1 cellular context compared by ENCODE assay signal in the genomic region with DNA sequence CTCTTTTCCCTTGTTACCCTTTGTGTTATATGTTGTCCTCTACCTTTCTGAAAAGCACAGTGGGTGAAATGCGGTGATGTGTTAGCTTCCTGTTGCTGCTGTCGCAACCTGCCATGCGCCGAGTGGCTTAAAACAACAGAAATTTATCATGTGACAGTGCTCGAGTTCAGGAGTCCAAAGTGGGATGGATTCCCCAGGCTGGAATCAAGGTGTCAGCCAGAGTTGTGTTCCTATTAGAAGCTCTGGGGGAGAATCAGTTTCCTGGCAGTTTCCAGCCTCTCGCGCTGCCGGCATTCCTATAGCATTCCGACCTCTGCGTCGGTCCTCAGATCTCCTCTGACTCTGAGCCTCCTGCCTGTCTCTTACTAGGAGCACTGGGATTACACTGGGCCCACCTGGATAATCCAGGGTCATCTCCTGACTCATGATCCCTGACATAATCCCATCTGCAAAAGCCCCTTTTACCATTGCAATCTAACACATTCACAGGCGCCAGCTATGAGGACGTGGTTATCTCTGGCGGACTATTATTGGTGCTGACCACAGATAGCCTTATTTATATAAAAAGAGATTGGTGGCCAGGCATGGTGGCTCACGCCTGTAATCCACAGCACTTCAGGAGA.
TF ChIP-seq lines count a peak whose summit lies in the region.

No MANE protein-coding gene starts in this region.

TF ChIP-seq in HepG2, 621 proteins besides CTCF, POLR2A, EP300 and RAD21 (continued from another document and continues in another):
- TF ChIP-seq, protein P1, sequence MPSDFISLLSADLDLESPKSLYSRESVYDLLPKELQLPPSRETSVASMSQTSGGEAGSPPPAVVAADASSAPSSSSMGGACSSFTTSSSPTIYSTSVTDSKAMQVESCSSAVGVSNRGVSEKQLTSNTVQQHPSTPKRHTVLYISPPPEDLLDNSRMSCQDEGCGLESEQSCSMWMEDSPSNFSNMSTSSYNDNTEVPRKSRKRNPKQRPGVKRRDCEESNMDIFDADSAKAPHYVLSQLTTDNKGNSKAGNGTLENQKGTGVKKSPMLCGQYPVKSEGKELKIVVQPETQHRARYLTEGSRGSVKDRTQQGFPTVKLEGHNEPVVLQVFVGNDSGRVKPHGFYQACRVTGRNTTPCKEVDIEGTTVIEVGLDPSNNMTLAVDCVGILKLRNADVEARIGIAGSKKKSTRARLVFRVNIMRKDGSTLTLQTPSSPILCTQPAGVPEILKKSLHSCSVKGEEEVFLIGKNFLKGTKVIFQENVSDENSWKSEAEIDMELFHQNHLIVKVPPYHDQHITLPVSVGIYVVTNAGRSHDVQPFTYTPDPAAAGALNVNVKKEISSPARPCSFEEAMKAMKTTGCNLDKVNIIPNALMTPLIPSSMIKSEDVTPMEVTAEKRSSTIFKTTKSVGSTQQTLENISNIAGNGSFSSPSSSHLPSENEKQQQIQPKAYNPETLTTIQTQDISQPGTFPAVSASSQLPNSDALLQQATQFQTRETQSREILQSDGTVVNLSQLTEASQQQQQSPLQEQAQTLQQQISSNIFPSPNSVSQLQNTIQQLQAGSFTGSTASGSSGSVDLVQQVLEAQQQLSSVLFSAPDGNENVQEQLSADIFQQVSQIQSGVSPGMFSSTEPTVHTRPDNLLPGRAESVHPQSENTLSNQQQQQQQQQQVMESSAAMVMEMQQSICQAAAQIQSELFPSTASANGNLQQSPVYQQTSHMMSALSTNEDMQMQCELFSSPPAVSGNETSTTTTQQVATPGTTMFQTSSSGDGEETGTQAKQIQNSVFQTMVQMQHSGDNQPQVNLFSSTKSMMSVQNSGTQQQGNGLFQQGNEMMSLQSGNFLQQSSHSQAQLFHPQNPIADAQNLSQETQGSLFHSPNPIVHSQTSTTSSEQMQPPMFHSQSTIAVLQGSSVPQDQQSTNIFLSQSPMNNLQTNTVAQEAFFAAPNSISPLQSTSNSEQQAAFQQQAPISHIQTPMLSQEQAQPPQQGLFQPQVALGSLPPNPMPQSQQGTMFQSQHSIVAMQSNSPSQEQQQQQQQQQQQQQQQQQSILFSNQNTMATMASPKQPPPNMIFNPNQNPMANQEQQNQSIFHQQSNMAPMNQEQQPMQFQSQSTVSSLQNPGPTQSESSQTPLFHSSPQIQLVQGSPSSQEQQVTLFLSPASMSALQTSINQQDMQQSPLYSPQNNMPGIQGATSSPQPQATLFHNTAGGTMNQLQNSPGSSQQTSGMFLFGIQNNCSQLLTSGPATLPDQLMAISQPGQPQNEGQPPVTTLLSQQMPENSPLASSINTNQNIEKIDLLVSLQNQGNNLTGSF (CRISPR knock-in tag; IDR thresholded peaks at IDR 0.05), result no peak
- TF ChIP-seq SMC3 (IDR thresholded peaks at IDR 0.05; ENCODE audit: low read length) (peak; percentile 23; the same call in 1 of the 2 replicates), ATRX (CRISPR knock-in tag; IDR thresholded peaks at IDR 0.05; ENCODE audit: borderline replicate concordance) (no peak), TCF12 (IDR thresholded peaks at IDR 0.05) (no peak), TCF12 (CRISPR knock-in tag; IDR thresholded peaks at IDR 0.05) (no peak), ZFAT (CRISPR knock-in tag; conservative IDR thresholded peaks at IDR 0.05) (no peak), ZNF780A (CRISPR knock-in tag; IDR thresholded peaks at IDR 0.05) (no peak), GABPB1 (CRISPR knock-in tag; IDR thresholded peaks at IDR 0.05) (peak; percentile 57; the same call in 1 of the 2 replicates), BRCA1 (CRISPR knock-in tag; IDR thresholded peaks at IDR 0.05) (no peak), ZNF878 (CRISPR knock-in tag; IDR thresholded peaks at IDR 0.05) (peak; percentile 83), ETV6 (CRISPR knock-in tag; conservative IDR thresholded peaks at IDR 0.05) (no peak), PAX8 (CRISPR knock-in tag; IDR thresholded peaks at IDR 0.05; ENCODE audit: borderline replicate concordance) (no peak), ZNF282 (IDR thresholded peaks at IDR 0.05; ENCODE audit: partially characterized antibody) (no peak), FOXJ3 (CRISPR knock-in tag; IDR thresholded peaks at IDR 0.05; ENCODE audit: borderline replicate concordance) (peak; percentile 73; the same call in 1 of the 2 replicates), KLF11 (CRISPR knock-in tag; IDR thresholded peaks at IDR 0.05) (no peak), RELA (CRISPR knock-in tag; IDR thresholded peaks at IDR 0.05) (no peak), KDM5A (IDR thresholded peaks at IDR 0.05; ENCODE audit: borderline replicate concordance, low read length) (no peak), ZNF30 (CRISPR knock-in tag; IDR thresholded peaks at IDR 0.05) (no peak), CBX1 (IDR thresholded peaks at IDR 0.05; ENCODE audit: low read depth) (no peak), FOSL2 (CRISPR knock-in tag; IDR thresholded peaks at IDR 0.05) (peak; percentile 55), ZFY (CRISPR knock-in tag; IDR thresholded peaks at IDR 0.05) (peak; percentile 57; the same call in 1 of the 2 replicates), ZC3H4 (CRISPR knock-in tag; IDR thresholded peaks at IDR 0.05; ENCODE audit: borderline replicate concordance) (no peak), ZNF660 (CRISPR knock-in tag; IDR thresholded peaks at IDR 0.05; ENCODE audit: borderline replicate concordance, low read depth) (no peak), ZNF564 (CRISPR knock-in tag; IDR thresholded peaks at IDR 0.05) (no peak), ZNF446 (CRISPR knock-in tag; IDR thresholded peaks at IDR 0.05) (no peak), ZNF160 (CRISPR knock-in tag; IDR thresholded peaks at IDR 0.05) (no peak), ZNF264 (CRISPR knock-in tag; IDR thresholded peaks at IDR 0.05) (0 out of 2 replicates have a peak, but pooled peaks have one; percentile 25), MAF1 (CRISPR knock-in tag; IDR thresholded peaks at IDR 0.05; ENCODE audit: borderline replicate concordance) (no peak), KAT8 (CRISPR knock-in tag; IDR thresholded peaks at IDR 0.05) (peak; percentile 87), CAMTA2 (CRISPR knock-in tag; IDR thresholded peaks at IDR 0.05; ENCODE audit: borderline replicate concordance) (no peak), ZNF790 (CRISPR knock-in tag; IDR thresholded peaks at IDR 0.05; ENCODE audit: borderline replicate concordance) (no peak), CCDC6 (CRISPR knock-in tag; IDR thresholded peaks at IDR 0.05) (peak; percentile 65; the same call in 1 of the 2 replicates)
- TF ChIP-seq, protein P2, sequence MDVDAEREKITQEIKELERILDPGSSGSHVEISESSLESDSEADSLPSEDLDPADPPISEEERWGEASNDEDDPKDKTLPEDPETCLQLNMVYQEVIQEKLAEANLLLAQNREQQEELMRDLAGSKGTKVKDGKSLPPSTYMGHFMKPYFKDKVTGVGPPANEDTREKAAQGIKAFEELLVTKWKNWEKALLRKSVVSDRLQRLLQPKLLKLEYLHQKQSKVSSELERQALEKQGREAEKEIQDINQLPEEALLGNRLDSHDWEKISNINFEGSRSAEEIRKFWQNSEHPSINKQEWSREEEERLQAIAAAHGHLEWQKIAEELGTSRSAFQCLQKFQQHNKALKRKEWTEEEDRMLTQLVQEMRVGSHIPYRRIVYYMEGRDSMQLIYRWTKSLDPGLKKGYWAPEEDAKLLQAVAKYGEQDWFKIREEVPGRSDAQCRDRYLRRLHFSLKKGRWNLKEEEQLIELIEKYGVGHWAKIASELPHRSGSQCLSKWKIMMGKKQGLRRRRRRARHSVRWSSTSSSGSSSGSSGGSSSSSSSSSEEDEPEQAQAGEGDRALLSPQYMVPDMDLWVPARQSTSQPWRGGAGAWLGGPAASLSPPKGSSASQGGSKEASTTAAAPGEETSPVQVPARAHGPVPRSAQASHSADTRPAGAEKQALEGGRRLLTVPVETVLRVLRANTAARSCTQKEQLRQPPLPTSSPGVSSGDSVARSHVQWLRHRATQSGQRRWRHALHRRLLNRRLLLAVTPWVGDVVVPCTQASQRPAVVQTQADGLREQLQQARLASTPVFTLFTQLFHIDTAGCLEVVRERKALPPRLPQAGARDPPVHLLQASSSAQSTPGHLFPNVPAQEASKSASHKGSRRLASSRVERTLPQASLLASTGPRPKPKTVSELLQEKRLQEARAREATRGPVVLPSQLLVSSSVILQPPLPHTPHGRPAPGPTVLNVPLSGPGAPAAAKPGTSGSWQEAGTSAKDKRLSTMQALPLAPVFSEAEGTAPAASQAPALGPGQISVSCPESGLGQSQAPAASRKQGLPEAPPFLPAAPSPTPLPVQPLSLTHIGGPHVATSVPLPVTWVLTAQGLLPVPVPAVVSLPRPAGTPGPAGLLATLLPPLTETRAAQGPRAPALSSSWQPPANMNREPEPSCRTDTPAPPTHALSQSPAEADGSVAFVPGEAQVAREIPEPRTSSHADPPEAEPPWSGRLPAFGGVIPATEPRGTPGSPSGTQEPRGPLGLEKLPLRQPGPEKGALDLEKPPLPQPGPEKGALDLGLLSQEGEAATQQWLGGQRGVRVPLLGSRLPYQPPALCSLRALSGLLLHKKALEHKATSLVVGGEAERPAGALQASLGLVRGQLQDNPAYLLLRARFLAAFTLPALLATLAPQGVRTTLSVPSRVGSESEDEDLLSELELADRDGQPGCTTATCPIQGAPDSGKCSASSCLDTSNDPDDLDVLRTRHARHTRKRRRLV (CRISPR knock-in tag; IDR thresholded peaks at IDR 0.05), result no peak
- TF ChIP-seq, protein P3, sequence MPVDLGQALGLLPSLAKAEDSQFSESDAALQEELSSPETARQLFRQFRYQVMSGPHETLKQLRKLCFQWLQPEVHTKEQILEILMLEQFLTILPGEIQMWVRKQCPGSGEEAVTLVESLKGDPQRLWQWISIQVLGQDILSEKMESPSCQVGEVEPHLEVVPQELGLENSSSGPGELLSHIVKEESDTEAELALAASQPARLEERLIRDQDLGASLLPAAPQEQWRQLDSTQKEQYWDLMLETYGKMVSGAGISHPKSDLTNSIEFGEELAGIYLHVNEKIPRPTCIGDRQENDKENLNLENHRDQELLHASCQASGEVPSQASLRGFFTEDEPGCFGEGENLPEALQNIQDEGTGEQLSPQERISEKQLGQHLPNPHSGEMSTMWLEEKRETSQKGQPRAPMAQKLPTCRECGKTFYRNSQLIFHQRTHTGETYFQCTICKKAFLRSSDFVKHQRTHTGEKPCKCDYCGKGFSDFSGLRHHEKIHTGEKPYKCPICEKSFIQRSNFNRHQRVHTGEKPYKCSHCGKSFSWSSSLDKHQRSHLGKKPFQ (CRISPR knock-in tag; IDR thresholded peaks at IDR 0.05; ENCODE audit: insufficient replicate concordance), result no peak
- TF ChIP-seq, protein P4, sequence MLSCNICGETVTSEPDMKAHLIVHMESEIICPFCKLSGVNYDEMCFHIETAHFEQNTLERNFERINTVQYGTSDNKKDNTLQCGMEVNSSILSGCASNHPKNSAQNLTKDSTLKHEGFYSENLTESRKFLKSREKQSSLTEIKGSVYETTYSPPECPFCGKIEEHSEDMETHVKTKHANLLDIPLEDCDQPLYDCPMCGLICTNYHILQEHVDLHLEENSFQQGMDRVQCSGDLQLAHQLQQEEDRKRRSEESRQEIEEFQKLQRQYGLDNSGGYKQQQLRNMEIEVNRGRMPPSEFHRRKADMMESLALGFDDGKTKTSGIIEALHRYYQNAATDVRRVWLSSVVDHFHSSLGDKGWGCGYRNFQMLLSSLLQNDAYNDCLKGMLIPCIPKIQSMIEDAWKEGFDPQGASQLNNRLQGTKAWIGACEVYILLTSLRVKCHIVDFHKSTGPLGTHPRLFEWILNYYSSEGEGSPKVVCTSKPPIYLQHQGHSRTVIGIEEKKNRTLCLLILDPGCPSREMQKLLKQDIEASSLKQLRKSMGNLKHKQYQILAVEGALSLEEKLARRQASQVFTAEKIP (CRISPR knock-in tag; IDR thresholded peaks at IDR 0.05; ENCODE audit: borderline replicate concordance), result no peak
- TF ChIP-seq, protein P5, sequence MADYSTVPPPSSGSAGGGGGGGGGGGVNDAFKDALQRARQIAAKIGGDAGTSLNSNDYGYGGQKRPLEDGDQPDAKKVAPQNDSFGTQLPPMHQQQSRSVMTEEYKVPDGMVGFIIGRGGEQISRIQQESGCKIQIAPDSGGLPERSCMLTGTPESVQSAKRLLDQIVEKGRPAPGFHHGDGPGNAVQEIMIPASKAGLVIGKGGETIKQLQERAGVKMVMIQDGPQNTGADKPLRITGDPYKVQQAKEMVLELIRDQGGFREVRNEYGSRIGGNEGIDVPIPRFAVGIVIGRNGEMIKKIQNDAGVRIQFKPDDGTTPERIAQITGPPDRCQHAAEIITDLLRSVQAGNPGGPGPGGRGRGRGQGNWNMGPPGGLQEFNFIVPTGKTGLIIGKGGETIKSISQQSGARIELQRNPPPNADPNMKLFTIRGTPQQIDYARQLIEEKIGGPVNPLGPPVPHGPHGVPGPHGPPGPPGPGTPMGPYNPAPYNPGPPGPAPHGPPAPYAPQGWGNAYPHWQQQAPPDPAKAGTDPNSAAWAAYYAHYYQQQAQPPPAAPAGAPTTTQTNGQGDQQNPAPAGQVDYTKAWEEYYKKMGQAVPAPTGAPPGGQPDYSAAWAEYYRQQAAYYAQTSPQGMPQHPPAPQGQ (CRISPR knock-in tag; IDR thresholded peaks at IDR 0.05; ENCODE audit: borderline replicate concordance), result no peak
- TF ChIP-seq, protein P6, sequence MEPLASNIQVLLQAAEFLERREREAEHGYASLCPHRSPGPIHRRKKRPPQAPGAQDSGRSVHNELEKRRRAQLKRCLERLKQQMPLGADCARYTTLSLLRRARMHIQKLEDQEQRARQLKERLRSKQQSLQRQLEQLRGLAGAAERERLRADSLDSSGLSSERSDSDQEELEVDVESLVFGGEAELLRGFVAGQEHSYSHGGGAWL (CRISPR knock-in tag; IDR thresholded peaks at IDR 0.05), result no peak
- TF ChIP-seq, protein P7, sequence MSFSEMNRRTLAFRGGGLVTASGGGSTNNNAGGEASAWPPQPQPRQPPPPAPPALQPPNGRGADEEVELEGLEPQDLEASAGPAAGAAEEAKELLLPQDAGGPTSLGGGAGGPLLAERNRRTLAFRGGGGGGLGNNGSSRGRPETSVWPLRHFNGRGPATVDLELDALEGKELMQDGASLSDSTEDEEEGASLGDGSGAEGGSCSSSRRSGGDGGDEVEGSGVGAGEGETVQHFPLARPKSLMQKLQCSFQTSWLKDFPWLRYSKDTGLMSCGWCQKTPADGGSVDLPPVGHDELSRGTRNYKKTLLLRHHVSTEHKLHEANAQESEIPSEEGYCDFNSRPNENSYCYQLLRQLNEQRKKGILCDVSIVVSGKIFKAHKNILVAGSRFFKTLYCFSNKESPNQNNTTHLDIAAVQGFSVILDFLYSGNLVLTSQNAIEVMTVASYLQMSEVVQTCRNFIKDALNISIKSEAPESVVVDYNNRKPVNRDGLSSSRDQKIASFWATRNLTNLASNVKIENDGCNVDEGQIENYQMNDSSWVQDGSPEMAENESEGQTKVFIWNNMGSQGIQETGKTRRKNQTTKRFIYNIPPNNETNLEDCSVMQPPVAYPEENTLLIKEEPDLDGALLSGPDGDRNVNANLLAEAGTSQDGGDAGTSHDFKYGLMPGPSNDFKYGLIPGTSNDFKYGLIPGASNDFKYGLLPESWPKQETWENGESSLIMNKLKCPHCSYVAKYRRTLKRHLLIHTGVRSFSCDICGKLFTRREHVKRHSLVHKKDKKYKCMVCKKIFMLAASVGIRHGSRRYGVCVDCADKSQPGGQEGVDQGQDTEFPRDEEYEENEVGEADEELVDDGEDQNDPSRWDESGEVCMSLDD (CRISPR knock-in tag; IDR thresholded peaks at IDR 0.05; ENCODE audit: borderline replicate concordance), result no peak
- TF ChIP-seq, protein P8, sequence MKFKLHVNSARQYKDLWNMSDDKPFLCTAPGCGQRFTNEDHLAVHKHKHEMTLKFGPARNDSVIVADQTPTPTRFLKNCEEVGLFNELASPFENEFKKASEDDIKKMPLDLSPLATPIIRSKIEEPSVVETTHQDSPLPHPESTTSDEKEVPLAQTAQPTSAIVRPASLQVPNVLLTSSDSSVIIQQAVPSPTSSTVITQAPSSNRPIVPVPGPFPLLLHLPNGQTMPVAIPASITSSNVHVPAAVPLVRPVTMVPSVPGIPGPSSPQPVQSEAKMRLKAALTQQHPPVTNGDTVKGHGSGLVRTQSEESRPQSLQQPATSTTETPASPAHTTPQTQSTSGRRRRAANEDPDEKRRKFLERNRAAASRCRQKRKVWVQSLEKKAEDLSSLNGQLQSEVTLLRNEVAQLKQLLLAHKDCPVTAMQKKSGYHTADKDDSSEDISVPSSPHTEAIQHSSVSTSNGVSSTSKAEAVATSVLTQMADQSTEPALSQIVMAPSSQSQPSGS (CRISPR knock-in tag; IDR thresholded peaks at IDR 0.05), result peak; percentile 63; the same call in 1 of the 2 replicates
